In the genomic region with DNA sequence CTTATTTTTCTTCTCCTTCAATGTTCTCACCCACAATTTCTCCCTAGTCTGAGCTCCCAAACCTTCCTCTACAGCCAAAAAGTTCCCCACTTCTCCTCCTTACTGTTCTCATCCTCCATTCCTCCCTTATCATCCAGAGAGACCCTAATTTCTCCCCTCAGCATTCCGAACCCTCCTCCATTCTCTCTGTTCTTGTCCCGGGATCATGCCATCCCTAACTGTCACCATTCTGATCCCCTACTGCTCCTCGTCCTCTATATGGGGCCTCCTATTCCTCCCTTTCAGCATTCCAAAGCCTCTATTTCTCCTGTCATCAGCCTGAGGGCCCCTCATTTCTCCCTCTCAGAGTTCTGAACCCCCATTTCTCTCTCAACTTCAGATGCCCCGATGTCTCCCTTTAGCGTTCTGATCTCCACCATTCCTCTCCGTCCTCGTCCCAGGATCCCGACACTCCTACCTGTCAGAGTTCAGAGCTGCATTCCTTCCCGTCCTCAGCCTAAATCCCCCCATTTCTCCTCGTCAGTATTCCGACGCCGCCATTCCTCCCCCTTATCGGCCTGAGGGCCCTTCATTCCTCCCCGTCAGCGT, we compare ENCODE assay signal across 8 cellular contexts. TPM values are rescaled to one million over a fixed set of nuclear protein-coding genes. Genes with fewer than 3 reads are reported as not detected.
A peak's percentile ranks its signal among the peaks of the same experiment; 100 is the strongest.
DNase-seq lines count a peak whose midpoint lies in the region; ATAC-seq and TF ChIP-seq lines count a peak whose summit lies in the region.

No MANE protein-coding gene starts in this region.

- peak overlapping the region; percentile 91 for H3K4me3 ChIP-seq in astrocyte of the spinal cord (ENCODE audit: low read depth, low read length)
- peak overlapping the region; percentile 87 for H3K4me3 ChIP-seq in lower leg skin (ENCODE audit: low read depth, poor library complexity, severe bottlenecking)
- peak overlapping the region; percentile 93 to 95 for H3K4me3 ChIP-seq in tibial artery

- H3K27me3 ChIP-seq in tibial artery = no peaks in the 10 kb centered on the region

- H3K9me3 ChIP-seq in tibial artery = no peaks in the 10 kb centered on the region

- no peak for TF ChIP-seq POLR2A in lower leg skin (IDR thresholded peaks at IDR 0.05)

- DNase-seq in activated T-cell treated with anti-CD3 and anti-CD28 coated beads, Interleukin-2, amount 50 U/mL, for 4 hours = no peak
- no peak for DNase-seq in activated T-cell treated with anti-CD3 and anti-CD28 coated beads, Interleukin-2, amount 50 U/mL, for 48 hours
- DNase-seq in astrocyte of the spinal cord (ENCODE audit: low read depth, low spot score) (no peak), lower leg skin (ENCODE audit: low spot score in 2 of 2) (no peak), tibial artery (no peak), NCI-H2171 (lab: John Stamatoyannopoulos, UW) (no peak), 8988T (no peak)
- no peak for DNase-seq in activated effector memory CD4-positive, alpha-beta T cell treated with anti-CD3 and anti-CD28 coated beads, Interleukin-2, amount 50 U/mL, for 16 hours

- intact Hi-C loops in lower leg skin (cut with DNase I; ENCODE audit: low total_unique reads) = no loop called here
- intact Hi-C loops in tibial artery (cut with DNase I; ENCODE audit: low total_unique reads) = loop anchor here (10.0 kb wide), 2 partner anchors 466 to 914 kb away; partner anchors contain the start of genes ACAA2 and MEX3C

- H3K4me3 Mint-ChIP-seq in activated T-cell treated with anti-CD3 and anti-CD28 coated beads, Interleukin-2, amount 50 U/mL, for 4 hours = peak overlapping the region; percentile 99

- H3K4me1 Mint-ChIP-seq in activated T-cell treated with anti-CD3 and anti-CD28 coated beads, Interleukin-2, amount 50 U/mL, for 4 hours (ENCODE audit: low read depth) = peaks cover 32% of the 10 kb centered on the region

- in situ Hi-C loops in astrocyte of the spinal cord (cut with HindIII; ENCODE audit: low sequenced_read_pairs) = no loop called here

- peak overlapping the region; percentile 90 to 95 for H3K27ac ChIP-seq in tibial artery

- ATAC-seq in activated T-cell treated with anti-CD3 and anti-CD28 coated beads, Interleukin-2, amount 50 U/mL, for 4 hours = no peak

- peaks cover 48% of the 10 kb centered on the region for H3K36me3 Mint-ChIP-seq in activated T-cell treated with anti-CD3 and anti-CD28 coated beads, Interleukin-2, amount 50 U/mL, for 4 hours (ENCODE audit: insufficient read depth)

- TF ChIP-seq CTCF in astrocyte of the spinal cord (IDR thresholded peaks at IDR 0.05; ENCODE audit: low read depth, low read length) (no peak), lower leg skin (IDR thresholded peaks at IDR 0.05) (no peak), tibial artery (IDR thresholded peaks at IDR 0.05) (no peak)

- H3K4me1 ChIP-seq in tibial artery = peaks cover 5 to 27% (median 22%) of the 10 kb centered on the region in 4 donors

- H3K27me3 Mint-ChIP-seq in activated T-cell treated with anti-CD3 and anti-CD28 coated beads, Interleukin-2, amount 50 U/mL, for 4 hours (ENCODE audit: low read depth) = no peaks in the 10 kb centered on the region

- H3K36me3 ChIP-seq in tibial artery = peaks cover 17 to 57% (median 50%) of the 10 kb centered on the region in 3 donors

- 0 to 1% methylated on average over 16 of the region's 16 CpGs for WGBS in lower leg skin, 2 donors

- H3K9me3 Mint-ChIP-seq in activated T-cell treated with anti-CD3 and anti-CD28 coated beads, Interleukin-2, amount 50 U/mL, for 4 hours = no peaks in the 10 kb centered on the region

RNA-seq across cellular contexts. Expression of gene MBD1, which starts 0.5 kb away (rescaled TPM):
- total RNA-seq in activated T-cell treated with anti-CD3 and anti-CD28 coated beads, Interleukin-2, amount 50 U/mL, for 4 hours = 100 to 1,000 TPM; 103 to 113 (median 104) TPM
- 100 to 1,000 TPM; 113 to 140 (median 122) TPM for total RNA-seq in lower leg skin

RNA-seq across cellular contexts. Expression of gene CXXC1, which starts 6.7 kb away (rescaled TPM):
- 100 to 1,000 TPM; 132 to 147 (median 145) TPM for total RNA-seq in activated T-cell treated with anti-CD3 and anti-CD28 coated beads, Interleukin-2, amount 50 U/mL, for 4 hours
- total RNA-seq in lower leg skin = 100 to 1,000 TPM in 2 of 4 donors, 10 to 100 TPM in 2; 67.3 to 173 (median 106) TPM

RNA-seq across cellular contexts. Expression of gene CFAP53, which starts 14.5 kb away (rescaled TPM):
- under 1 TPM; 0.14 to 0.40 (median 0.28) TPM for total RNA-seq in activated T-cell treated with anti-CD3 and anti-CD28 coated beads, Interleukin-2, amount 50 U/mL, for 4 hours
- under 1 TPM in 3 of 4 donors, not detected in 1; 0.23 to 0.37 (median 0.34) TPM for total RNA-seq in lower leg skin
